Comparison of ENCODE assay signal across 14 cellular contexts in the genomic region with DNA sequence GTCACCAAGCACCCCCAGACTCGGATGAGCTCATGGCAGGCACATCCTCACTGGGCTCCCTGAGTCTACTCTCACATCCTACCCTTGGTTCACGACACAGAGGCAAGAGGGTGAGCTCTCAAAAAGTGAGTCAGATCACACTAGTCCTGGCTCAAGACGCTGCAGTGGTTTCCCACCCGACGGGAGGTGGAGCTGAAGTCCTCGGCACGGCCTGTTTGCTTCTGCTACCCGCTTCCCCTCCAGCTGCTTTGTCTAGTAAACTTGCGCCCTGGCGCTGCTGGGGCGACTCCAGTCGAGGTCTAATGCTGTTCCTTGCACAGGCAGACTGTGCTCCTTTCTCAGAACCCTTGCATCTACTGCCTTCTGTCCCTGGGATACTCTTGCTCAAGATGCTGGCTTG. TPM values are rescaled to one million over a fixed set of nuclear protein-coding genes. Genes with fewer than 3 reads are reported as not detected.
DNase-seq lines count a peak whose midpoint lies in the region; ATAC-seq and TF ChIP-seq lines count a peak whose summit lies in the region.
"Had no signal": no experiment of that assay in that cellular context is flagged by ENCODE, and none has a peak within 500 bp of the region (broad histone marks: within the 10 kb centered on the region; RNA-seq: fewer than 3 reads in every experiment).

No MANE protein-coding gene starts in this region.

- ATAC-seq in effector memory CD8-positive, alpha-beta T cell (replicated peaks), result peak; percentile 84
- peak; percentile 76 for ATAC-seq in stimulated activated memory B cell treated with anti-CD40 and anti-IgM and Interleukin-4, amounts not matched to agents 10 μg/mL and 1 μg/mL and 100 μg/mL, for 72 hours
- ATAC-seq: left lung had no signal

- H4K20me1 ChIP-seq in OCI-LY1 (ENCODE audit: insufficient read depth, low read length), result no peaks in the 10 kb centered on the region

- no peaks in the 10 kb centered on the region for H3K36me3 ChIP-seq in OCI-LY1 (ENCODE audit: insufficient read depth, low read length)
- H3K36me3 ChIP-seq: left lung, neutrophil, uterus had no signal

- H3K9me3 ChIP-seq in OCI-LY1 (ENCODE audit: low read length), result no peaks in the 10 kb centered on the region
- H3K9me3 ChIP-seq: left lung, neutrophil, uterus had no signal

- TF ChIP-seq CTCF in OCI-LY1 (IDR thresholded peaks at IDR 0.05; ENCODE audit: low read length) (peak; percentile 69), RWPE1 (conservative IDR thresholded peaks at IDR 0.05; ENCODE audit: low read depth) (no peak)

- H3K4me3 ChIP-seq in OCI-LY1 (ENCODE audit: low read depth, low read length, poor library complexity, severe bottlenecking), result no peak overlapping the region
- H3K4me3 ChIP-seq: left lung, uterus had no signal

- peaks cover 38% of the 10 kb centered on the region for H3K4me1 ChIP-seq in OCI-LY1 (ENCODE audit: insufficient read depth, low read length, severe bottlenecking)
- H3K4me1 ChIP-seq: left lung, uterus had no signal

- H3K9me2 ChIP-seq in OCI-LY1 (ENCODE audit: low read depth, low read length), result no peaks in the 10 kb centered on the region

- peak overlapping the region; percentile 12; the same call in 1 of the 2 replicates for H3K9ac ChIP-seq in OCI-LY1 (ENCODE audit: low read length)

- 0 out of 2 replicates have a peak overlapping the region, but pooled peaks have one; percentile 49 for H2AFZ ChIP-seq in OCI-LY1 (ENCODE audit: low read length)

- intact Hi-C loops in activated T-helper 1 cell treated with anti-CD3 and anti-CD28 coated beads, Interleukin-12 subunit alpha, Interleukin-12 subunit beta, Interleukin-2, Interleukin-4 antibody, amounts not matched to agents 30 ng/mL and 10 ng/mL and 1 ng/mL, durations not matched to agents 14 hours and 24 hours and 36 hours (cut with micrococcal nuclease), result no loop called here

- H3K4me2 ChIP-seq in OCI-LY1 (ENCODE audit: low read length), result peak overlapping the region; percentile 26; the same call in 1 of the 2 replicates

- POLR2A ChIA-PET in RWPE1 (lab: Yijun Ruan, JAX; ENCODE audit: low non-redundant PET), result no interaction called here

- no peaks in the 10 kb centered on the region for H3K36me3 Mint-ChIP-seq in effector memory CD8-positive, alpha-beta T cell (ENCODE audit: insufficient read depth)
- no peaks in the 10 kb centered on the region for H3K36me3 Mint-ChIP-seq in stimulated activated memory B cell treated with anti-CD40 and anti-IgM and Interleukin-4, amounts not matched to agents 10 μg/mL and 1 μg/mL and 100 μg/mL, for 72 hours
- no peaks in the 10 kb centered on the region for H3K36me3 Mint-ChIP-seq in activated T-helper 1 cell treated with anti-CD3 and anti-CD28 coated beads, Interleukin-12 subunit alpha, Interleukin-12 subunit beta, Interleukin-2, Interleukin-4 antibody, amounts not matched to agents 30 ng/mL and 10 ng/mL and 1 ng/mL, durations not matched to agents 14 hours and 24 hours and 36 hours (ENCODE audit: low read depth)

- peak; percentile 64 for DNase-seq in activated CD8-positive, alpha-beta memory T cell treated with anti-CD3 and anti-CD28 coated beads for 24 hours
- DNase-seq in activated CD8-positive, alpha-beta memory T cell treated with anti-CD3 and anti-CD28 coated beads, Interleukin-2, amount 50 U/mL, for 48 hours, result no peak
- DNase-seq in effector memory CD8-positive, alpha-beta T cell, result peak in 2 of 3 experiments; percentile 27 to 46
- DNase-seq in NCI-H1417 (lab: John Stamatoyannopoulos, UW) (no peak), RWPE1 (ENCODE audit: low spot score) (no peak)
- DNase-seq in activated T-helper 1 cell treated with anti-CD3 and anti-CD28 coated beads, Interleukin-12 subunit alpha, Interleukin-12 subunit beta, Interleukin-2, Interleukin-4 antibody, amounts not matched to agents 30 ng/mL and 10 ng/mL and 1 ng/mL, durations not matched to agents 14 hours and 24 hours and 36 hours (ENCODE audit: low spot score), result no peak
- DNase-seq: DMS153, NCI-H2227 treated with DMSO at 0.1 percent for 48 hours, T1000, uterus had no signal

- H3K4me3 Mint-ChIP-seq in effector memory CD8-positive, alpha-beta T cell, result no peak overlapping the region
- H3K4me3 Mint-ChIP-seq in stimulated activated memory B cell treated with anti-CD40 and anti-IgM and Interleukin-4, amounts not matched to agents 10 μg/mL and 1 μg/mL and 100 μg/mL, for 72 hours, result no peak overlapping the region
- no peak overlapping the region for H3K4me3 Mint-ChIP-seq in activated T-helper 1 cell treated with anti-CD3 and anti-CD28 coated beads, Interleukin-12 subunit alpha, Interleukin-12 subunit beta, Interleukin-2, Interleukin-4 antibody, amounts not matched to agents 30 ng/mL and 10 ng/mL and 1 ng/mL, durations not matched to agents 14 hours and 24 hours and 36 hours

- no peaks in the 10 kb centered on the region for H3K27me3 ChIP-seq in OCI-LY1 (ENCODE audit: insufficient read depth, low read length)
- H3K27me3 ChIP-seq: uterus had no signal

- H3K79me2 ChIP-seq in OCI-LY1 (ENCODE audit: insufficient read depth, low read length), result no peaks in the 10 kb centered on the region

- H3K4me1 Mint-ChIP-seq in effector memory CD8-positive, alpha-beta T cell (ENCODE audit: low read depth in 2 of 2), result peaks cover 7 to 11% of the 10 kb centered on the region in 2 donors
- peaks cover 6% of the 10 kb centered on the region for H3K4me1 Mint-ChIP-seq in stimulated activated memory B cell treated with anti-CD40 and anti-IgM and Interleukin-4, amounts not matched to agents 10 μg/mL and 1 μg/mL and 100 μg/mL, for 72 hours
- H3K4me1 Mint-ChIP-seq in activated T-helper 1 cell treated with anti-CD3 and anti-CD28 coated beads, Interleukin-12 subunit alpha, Interleukin-12 subunit beta, Interleukin-2, Interleukin-4 antibody, amounts not matched to agents 30 ng/mL and 10 ng/mL and 1 ng/mL, durations not matched to agents 14 hours and 24 hours and 36 hours (ENCODE audit: low read depth), result peaks cover 14% of the 10 kb centered on the region

- CTCF ChIA-PET in RWPE1 (lab: Yijun Ruan, JAX), result no interaction called here

- no peaks in the 10 kb centered on the region for H3K9me3 Mint-ChIP-seq in effector memory CD8-positive, alpha-beta T cell
- H3K9me3 Mint-ChIP-seq in stimulated activated memory B cell treated with anti-CD40 and anti-IgM and Interleukin-4, amounts not matched to agents 10 μg/mL and 1 μg/mL and 100 μg/mL, for 72 hours, result no peaks in the 10 kb centered on the region
- H3K9me3 Mint-ChIP-seq in activated T-helper 1 cell treated with anti-CD3 and anti-CD28 coated beads, Interleukin-12 subunit alpha, Interleukin-12 subunit beta, Interleukin-2, Interleukin-4 antibody, amounts not matched to agents 30 ng/mL and 10 ng/mL and 1 ng/mL, durations not matched to agents 14 hours and 24 hours and 36 hours, result no peaks in the 10 kb centered on the region

- peaks cover 0 to 2% of the 10 kb centered on the region in 2 donors for H3K27me3 Mint-ChIP-seq in effector memory CD8-positive, alpha-beta T cell
- H3K27me3 Mint-ChIP-seq in stimulated activated memory B cell treated with anti-CD40 and anti-IgM and Interleukin-4, amounts not matched to agents 10 μg/mL and 1 μg/mL and 100 μg/mL, for 72 hours, result no peaks in the 10 kb centered on the region
- peaks cover 22% of the 10 kb centered on the region for H3K27me3 Mint-ChIP-seq in activated T-helper 1 cell treated with anti-CD3 and anti-CD28 coated beads, Interleukin-12 subunit alpha, Interleukin-12 subunit beta, Interleukin-2, Interleukin-4 antibody, amounts not matched to agents 30 ng/mL and 10 ng/mL and 1 ng/mL, durations not matched to agents 14 hours and 24 hours and 36 hours (ENCODE audit: insufficient read depth)

- H3K27ac Mint-ChIP-seq in effector memory CD8-positive, alpha-beta T cell, result peak overlapping the region in 1 of 2 donors; percentile 54
- H3K27ac Mint-ChIP-seq in stimulated activated memory B cell treated with anti-CD40 and anti-IgM and Interleukin-4, amounts not matched to agents 10 μg/mL and 1 μg/mL and 100 μg/mL, for 72 hours, result peak overlapping the region; percentile 4
- H3K27ac Mint-ChIP-seq in activated T-helper 1 cell treated with anti-CD3 and anti-CD28 coated beads, Interleukin-12 subunit alpha, Interleukin-12 subunit beta, Interleukin-2, Interleukin-4 antibody, amounts not matched to agents 30 ng/mL and 10 ng/mL and 1 ng/mL, durations not matched to agents 14 hours and 24 hours and 36 hours, result no peak overlapping the region

- H3F3A ChIP-seq in OCI-LY1 (ENCODE audit: insufficient read depth, low read length), result no peaks in the 10 kb centered on the region

- H3K27ac ChIP-seq in OCI-LY1 (ENCODE audit: low read depth, low read length, poor library complexity, severe bottlenecking), result peak overlapping the region; percentile 61
- H3K27ac ChIP-seq in RWPE1, result no peak overlapping the region
- H3K27ac ChIP-seq: left lung, neutrophil, uterus had no signal

RNA-seq across cellular contexts. Expression of gene SFMBT2, which starts 13.5 kb away (rescaled TPM):
- 38.3 and 39.1 TPM in 2 replicates for total RNA-seq in activated T-helper 1 cell treated with anti-CD3 and anti-CD28 coated beads, Interleukin-12 subunit alpha, Interleukin-12 subunit beta, Interleukin-2, Interleukin-4 antibody, amounts not matched to agents 30 ng/mL and 10 ng/mL and 1 ng/mL, durations not matched to agents 14 hours and 24 hours and 36 hours

Comparison
In these comparisons a context has a peak if more than half of its experiments do, and no peak if none do; other contexts are left out.
1. DNase-seq: peak in activated CD8-positive, alpha-beta memory T cell treated with anti-CD3 and anti-CD28 coated beads for 24 hours (single experiment) and effector memory CD8-positive, alpha-beta T cell (2 of 3); none in activated CD8-positive, alpha-beta memory T cell treated with anti-CD3 and anti-CD28 coated beads, Interleukin-2, amount 50 U/mL, for 48 hours (single experiment), NCI-H1417 (0 of 3), RWPE1 (single experiment) and activated T-helper 1 cell treated with anti-CD3 and anti-CD28 coated beads, Interleukin-12 subunit alpha, Interleukin-12 subunit beta, Interleukin-2, Interleukin-4 antibody, amounts not matched to agents 30 ng/mL and 10 ng/mL and 1 ng/mL, durations not matched to agents 14 hours and 24 hours and 36 hours (single experiment).